ENCODE assay signal across 25 cellular contexts in genomic region chr3:38597502-38598060, GRCh38. TPM values are rescaled to one million over a fixed set of nuclear protein-coding genes. Genes with fewer than 3 reads are reported as not detected.
DNase-seq lines count a peak whose midpoint lies in the region; ATAC-seq, FAIRE-seq and TF ChIP-seq lines count a peak whose summit lies in the region.
"Had no signal": no experiment of that assay in that cellular context is flagged by ENCODE, and none has a peak within 500 bp of the region (broad histone marks: within the 10 kb centered on the region; RNA-seq: fewer than 3 reads in every experiment).

No MANE protein-coding gene starts in this region.

- no peak overlapping the region for H2BK5ac ChIP-seq in H9 (ENCODE audit: insufficient read length, low read length)

- no peak overlapping the region for H4K91ac ChIP-seq in H9 (ENCODE audit: insufficient read length, low read depth, low read length)

- no peak overlapping the region for H2AFZ ChIP-seq in H9 (ENCODE audit: low read length)

- H2BK120ac ChIP-seq in H9 (ENCODE audit: low read depth, low read length, poor library complexity, severe bottlenecking): no peak overlapping the region

- peaks cover 12 to 15% of the 10 kb centered on the region in 2 experiments for H3K4me1 Mint-ChIP-seq in H9
- no peaks in the 10 kb centered on the region for H3K4me1 Mint-ChIP-seq in T-helper 17 cell
- no peaks in the 10 kb centered on the region for H3K4me1 Mint-ChIP-seq in type B pancreatic cell (ENCODE audit: unreplicated experiment)
- H3K4me1 Mint-ChIP-seq in T-helper 2 cell treated with Interferon-gamma antibody and Interleukin-4, amounts not matched to agents 5 μg/mL and 100 μg/mL, for 36 hours (ENCODE audit: low read depth): no peaks in the 10 kb centered on the region
- H3K4me1 Mint-ChIP-seq: B cell had no signal

- no peaks in the 10 kb centered on the region; the same call in 1 of the 2 replicates for H3K27me3 Mint-ChIP-seq in H9 (ENCODE audit: low read depth)
- H3K27me3 Mint-ChIP-seq in T-helper 17 cell: peaks cover 44% of the 10 kb centered on the region
- H3K27me3 Mint-ChIP-seq in type B pancreatic cell: peaks cover 39% of the 10 kb centered on the region
- H3K27me3 Mint-ChIP-seq in T-helper 2 cell treated with Interferon-gamma antibody and Interleukin-4, amounts not matched to agents 5 μg/mL and 100 μg/mL, for 36 hours (ENCODE audit: low read depth): peaks cover 6% of the 10 kb centered on the region

- no peak overlapping the region for H4K5ac ChIP-seq in H9 (ENCODE audit: insufficient read length, low read depth, low read length)

- no peak for TF ChIP-seq POLR2A in spleen (IDR thresholded peaks at IDR 0.05)

- no peaks in the 10 kb centered on the region for H3K79me1 ChIP-seq in H9 (ENCODE audit: insufficient read depth, low read depth, low read length, poor library complexity, severe bottlenecking)

- H3K9ac ChIP-seq in H9 (ENCODE audit: extremely low read depth, insufficient read length, low read length) (no peak overlapping the region), kidney (ENCODE audit: low read length in 2 of 2) (no peak overlapping the region)

- H3K27ac ChIP-seq in H9 (ENCODE audit: insufficient read length, low read depth, low read length) (no peak overlapping the region), kidney (ENCODE audit: low read depth in 2 of 2, low read length in 2 of 2) (no peak overlapping the region), spleen (no peak overlapping the region)
- H3K27ac ChIP-seq: SJSA1 had no signal

- H3K27ac Mint-ChIP-seq in H9 (no peak overlapping the region), T-helper 17 cell (peak overlapping the region; percentile 5), type B pancreatic cell (no peak overlapping the region)
- H3K27ac Mint-ChIP-seq in T-helper 2 cell treated with Interferon-gamma antibody and Interleukin-4, amounts not matched to agents 5 μg/mL and 100 μg/mL, for 36 hours: no peak overlapping the region
- H3K27ac Mint-ChIP-seq: B cell had no signal

- H3K9me3 ChIP-seq in H9 (ENCODE audit: control insufficient read depth, low read depth, low read length): no peaks in the 10 kb centered on the region
- no peaks in the 10 kb centered on the region for H3K9me3 ChIP-seq in T-helper 17 cell (ENCODE audit: control insufficient read depth, low read length, poor library complexity, severe bottlenecking)
- no peaks in the 10 kb centered on the region for H3K9me3 ChIP-seq in kidney (ENCODE audit: control insufficient read depth in 1 of 2, low read length in 2 of 2)
- H3K9me3 ChIP-seq in spleen: no peaks in the 10 kb centered on the region
- H3K9me3 ChIP-seq: MG63, SJSA1 had no signal

- H4K8ac ChIP-seq in H9 (replicated peaks; ENCODE audit: insufficient read length, low read depth, low read length): peak overlapping the region; percentile 13

- WGBS in H9 (ENCODE audit: extremely low coverage, insufficient read length, low lambda C conversion rate): no CpG with 5 or more reads among the region's 12 CpGs
- WGBS in spleen, 5 donors: 89 to 96% (median 90%) methylated on average over 10 to 12 of the region's 12 CpGs

- H3K9me3 Mint-ChIP-seq in H9 (peaks cover 0 to 4% of the 10 kb centered on the region in 2 experiments; a peak in 4 of 5 replicates), type B pancreatic cell (no peaks in the 10 kb centered on the region)
- H3K9me3 Mint-ChIP-seq in T-helper 2 cell treated with Interferon-gamma antibody and Interleukin-4, amounts not matched to agents 5 μg/mL and 100 μg/mL, for 36 hours: no peaks in the 10 kb centered on the region

- H3K4ac ChIP-seq in H9 (ENCODE audit: low read depth, low read length): no peak overlapping the region

- TF ChIP-seq CTCF in H9 (conservative IDR thresholded peaks at IDR 0.05): no peak
- no peak for TF ChIP-seq CTCF in kidney (IDR thresholded peaks at IDR 0.05; ENCODE audit: borderline replicate concordance, extremely low read depth, insufficient read depth)
- no peak for TF ChIP-seq CTCF in spleen (IDR thresholded peaks at IDR 0.05 in 8 of 11, conservative IDR thresholded peaks at IDR 0.05 in 3 of 11)
- TF ChIP-seq CTCF in type B pancreatic cell (conservative IDR thresholded peaks at IDR 0.05): no peak

- H3K23me2 ChIP-seq in H9 (ENCODE audit: insufficient read length, low read depth, low read length, poor library complexity, severe bottlenecking): no peaks in the 10 kb centered on the region

- intact Hi-C loops in kidney (cut with DNase I) (no loop called here), spleen (cut with DNase I; ENCODE audit: low total_unique reads) (no loop called here)

- no peak overlapping the region for H3K4me3 Mint-ChIP-seq in H9
- H3K4me3 Mint-ChIP-seq in T-helper 17 cell: no peak overlapping the region
- H3K4me3 Mint-ChIP-seq in type B pancreatic cell: no peak overlapping the region
- no peak overlapping the region for H3K4me3 Mint-ChIP-seq in T-helper 2 cell treated with Interferon-gamma antibody and Interleukin-4, amounts not matched to agents 5 μg/mL and 100 μg/mL, for 36 hours
- H3K4me3 Mint-ChIP-seq: B cell had no signal

- H3T11ph ChIP-seq in H9 (ENCODE audit: low read length): no peak overlapping the region

- H2AK5ac ChIP-seq in H9 (ENCODE audit: insufficient read length, low read length): no peak overlapping the region

- no peaks in the 10 kb centered on the region for H3K36me3 ChIP-seq in kidney (ENCODE audit: control insufficient read depth in 1 of 2, insufficient read depth in 2 of 2, low read length in 2 of 2)
- no peaks in the 10 kb centered on the region for H3K36me3 ChIP-seq in spleen
- H3K36me3 ChIP-seq: MG63, SJSA1 had no signal

- no peaks in the 10 kb centered on the region for H3K79me2 ChIP-seq in H9 (ENCODE audit: insufficient read depth, low read length)

- H3K4me1 ChIP-seq in H9 (ENCODE audit: insufficient read depth, low read length) (no peaks in the 10 kb centered on the region), kidney (ENCODE audit: control insufficient read depth in 1 of 2, insufficient read depth in 1 of 2, low read depth in 1 of 2, low read length in 2 of 2) (no peaks in the 10 kb centered on the region), spleen (no peaks in the 10 kb centered on the region)
- H3K4me1 ChIP-seq: SJSA1 had no signal

- no peak overlapping the region for H2BK20ac ChIP-seq in H9 (ENCODE audit: low read depth, low read length, poor library complexity, severe bottlenecking)

- no peak overlapping the region for H2BK12ac ChIP-seq in H9 (ENCODE audit: insufficient read length, low read depth, low read length)

- H3K23ac ChIP-seq in H9 (ENCODE audit: insufficient read length, low read depth, low read length): no peak overlapping the region

- no peaks in the 10 kb centered on the region for H3K27me3 ChIP-seq in H9 (ENCODE audit: insufficient read depth, low read length)
- H3K27me3 ChIP-seq in spleen (replicated peaks in 1 of 7): peaks cover 0 to 8% (median 0%) of the 10 kb centered on the region in 7 donors
- H3K27me3 ChIP-seq: MG63, SJSA1 had no signal

- no peak overlapping the region for H3K14ac ChIP-seq in H9 (ENCODE audit: insufficient read depth, low read length)

- peaks cover 4 to 31% (median 22%) of the 10 kb centered on the region in 3 experiments; a peak in 5 of 7 replicates for H3K36me3 Mint-ChIP-seq in H9 (ENCODE audit: insufficient read depth in 1 of 3, low read depth in 3 of 3)
- H3K36me3 Mint-ChIP-seq in T-helper 17 cell (ENCODE audit: low read depth): peaks cover 6% of the 10 kb centered on the region
- H3K36me3 Mint-ChIP-seq in type B pancreatic cell: no peaks in the 10 kb centered on the region
- no peaks in the 10 kb centered on the region for H3K36me3 Mint-ChIP-seq in T-helper 2 cell treated with Interferon-gamma antibody and Interleukin-4, amounts not matched to agents 5 μg/mL and 100 μg/mL, for 36 hours (ENCODE audit: low read depth)

- H3K4me3 ChIP-seq in kidney (ENCODE audit: low read length in 2 of 2) (no peak overlapping the region), spleen (no peak overlapping the region)
- H3K4me3 ChIP-seq: MG63, SJSA1 had no signal

- no peak overlapping the region for H3K18ac ChIP-seq in H9 (ENCODE audit: insufficient read length, low read depth, low read length)

- no peaks in the 10 kb centered on the region for H4K20me1 ChIP-seq in H9 (ENCODE audit: control insufficient read depth, insufficient read depth, insufficient read length)

- H3K4me2 ChIP-seq in H9 (ENCODE audit: insufficient read depth, insufficient read length, low read length): no peak overlapping the region

- no peak overlapping the region for H3K56ac ChIP-seq in H9 (ENCODE audit: insufficient read length, low read depth, low read length)

- no peak overlapping the region for H2BK15ac ChIP-seq in H9 (ENCODE audit: low read depth, low read length)

- no peak for DNase-seq in H9
- DNase-seq in T-helper 17 cell: no peak
- peak; percentile 55 for DNase-seq in kidney
- DNase-seq in spleen: peak; percentile 51
- no peak for DNase-seq in type B pancreatic cell (ENCODE audit: extremely low spot score, unreplicated experiment)
- no peak for DNase-seq in T-helper 2 cell treated with Interferon-gamma antibody and Interleukin-4, amounts not matched to agents 5 μg/mL and 100 μg/mL, for 36 hours (ENCODE audit: low spot score)
- DNase-seq: DMS153; DND-41; KG1; MG63; NCI-H1105 treated with DMSO at 0.1 percent for 48 hours; NCI-H146; NCI-H1930; NCI-H446; NCI-H526; NCI-H82; NK-92 treated with Interleukin-12 subunit alpha and Interleukin-12 subunit beta, amount 100 ng/mL, for 24 hours; PC-3 had no signal

- ATAC-seq in T-helper 17 cell: no peak
- no peak for ATAC-seq in GM19035 (IDR thresholded peaks at IDR 0.05; ENCODE audit: unreplicated experiment)
- ATAC-seq: PC-3, Right ventricle myocardium inferior had no signal

- no peak for FAIRE-seq in kidney (lab: Jason Lieb, UNC)
- FAIRE-seq: GM12892, H54, HTR-8/SVneo had no signal

RNA-seq across cellular contexts. Expression of gene SCN5A, which starts 51.9 kb away (rescaled TPM):
- total RNA-seq in H9 (2021) (6.5 and 8.0 TPM in 2 replicates), T-helper 17 cell (under 1 TPM in 1 of 2 donors, not detected in 1; 0.05 TPM), kidney (0.72 TPM), spleen (1 to 10 TPM in 1 of 7 donors, under 1 TPM in 3, not detected in 3; 0.17 to 1.2 (median 0.48) TPM), type B pancreatic cell (ENCODE audit: low replicate concordance) (0.38 and 3.5 TPM in 2 replicates)
- polyA plus RNA-seq in kidney (ENCODE audit: insufficient read depth, low read depth, low replicate concordance) (0.06 TPM), spleen (under 1 TPM; 0.02 to 0.06 (median 0.02) TPM)
- total RNA-seq: PC-3 had no signal

Comparison
In these comparisons a context has a peak if more than half of its experiments do, and no peak if none do; other contexts are left out.
1. DNase-seq: peak in kidney (single experiment) and spleen (single experiment); none in H9 (single experiment), T-helper 17 cell (0 of 3), type B pancreatic cell (single experiment) and T-helper 2 cell treated with Interferon-gamma antibody and Interleukin-4, amounts not matched to agents 5 μg/mL and 100 μg/mL, for 36 hours (single experiment).